In genomic region chr6:64012351-64013060, GRCh38 we compare ENCODE assay signal across 8 cellular contexts.
DNase-seq lines count a peak whose midpoint lies in the region; FAIRE-seq and TF ChIP-seq lines count a peak whose summit lies in the region.

No MANE protein-coding gene starts in this region.

- POLR2A ChIA-PET in A673 (lab: Charles Lee; ENCODE audit: low non-redundant PET), result no interaction called here

- H3K27ac ChIP-seq in A673 (ENCODE audit: low read depth, low read length, poor library complexity, severe bottlenecking) (no peak overlapping the region), ovary (no peak overlapping the region)

- TF ChIP-seq CTCF in A673 (conservative IDR thresholded peaks at IDR 0.05; ENCODE audit: low read depth, low read length) (peak; percentile 68), epithelial cell of proximal tubule (conservative IDR thresholded peaks at IDR 0.05; ENCODE audit: low read depth, low read length) (peak; percentile 96), ovary (IDR thresholded peaks at IDR 0.05) (peak in 1 of 3 donors; percentile 8)

- CTCF ChIA-PET in A673 (lab: Charles Lee), result interaction anchor here (1.1 kb wide), 1 partner anchor 318 kb away, joined by 8 read pairs; no protein-coding TSS in a partner anchor

- DNase-seq in A673 (ENCODE audit: low spot score) (peak; percentile 56), H54 (ENCODE audit: insufficient read length, low spot score) (no peak), NCI-H748 treated with DMSO at 0.1 percent for 48 hours (lab: John Stamatoyannopoulos, UW) (peak; percentile 80), epithelial cell of proximal tubule (ENCODE audit: low read depth) (no peak), ovary (no peak), NCI-H2107 treated with DMSO at 0.1 percent for 48 hours (lab: John Stamatoyannopoulos, UW; ENCODE audit: unreplicated experiment) (no peak)
- no peak for DNase-seq in effector CD4-positive, alpha-beta T cell

- H3K9me3 ChIP-seq in A673 (ENCODE audit: low read depth, low read length, poor library complexity, severe bottlenecking) (no peaks in the 10 kb centered on the region), neuron (ENCODE audit: low read length) (no peaks in the 10 kb centered on the region), ovary (no peaks in the 10 kb centered on the region)

- H3K4me1 ChIP-seq in A673 (ENCODE audit: insufficient read depth, low read length, poor library complexity, severe bottlenecking), result no peaks in the 10 kb centered on the region
- peaks cover 11% of the 10 kb centered on the region for H3K4me1 ChIP-seq in neuron (ENCODE audit: insufficient read depth, low read length)
- H3K4me1 ChIP-seq in ovary (ENCODE audit: insufficient read depth), result no peaks in the 10 kb centered on the region

- BruUV-seq in A673 (replicated peaks; lab: Mats Ljungman, UMichigan), result no TSS peak

- peak; percentile 30 for FAIRE-seq in H54 (lab: Jason Lieb, UNC)

- intact Hi-C loops in A673 (cut with micrococcal nuclease; ENCODE audit: unreplicated experiment) (loop anchor here (1.0 kb wide), 1 partner anchor 319 kb away; no protein-coding TSS in a partner anchor), ovary (cut with DNase I) (no loop called here)

- no peak overlapping the region for H3K4me3 ChIP-seq in A673 (ENCODE audit: low read depth, low read length, poor library complexity, severe bottlenecking)
- H3K4me3 ChIP-seq in epithelial cell of proximal tubule (ENCODE audit: low read depth, low read length), result no peak overlapping the region
- H3K4me3 ChIP-seq in neuron (ENCODE audit: low read length), result no peak overlapping the region
- H3K4me3 ChIP-seq in ovary, result no peak overlapping the region

- WGBS in ovary, 3 donors, result 18 to 37% (median 22%) methylated on average over 4 of the region's 4 CpGs

- TF ChIP-seq POLR2A in H54 (IDR thresholded peaks at IDR 0.05; ENCODE audit: low read depth, low read length), result no peak
- no peak for TF ChIP-seq POLR2A in ovary (IDR thresholded peaks at IDR 0.05)

- H3K27me3 ChIP-seq in A673 (replicated peaks; ENCODE audit: insufficient read depth, low read depth, low read length, poor library complexity) (no peaks in the 10 kb centered on the region), neuron (ENCODE audit: insufficient read depth, low read length) (no peaks in the 10 kb centered on the region), ovary (no peaks in the 10 kb centered on the region)

- TF ChIP-seq EP300 in ovary (IDR thresholded peaks at IDR 0.05), result no peak

- peak overlapping the region; percentile 83 for H2AFZ ChIP-seq in neuron (ENCODE audit: low read depth, low read length)

- no peaks in the 10 kb centered on the region for H3K36me3 ChIP-seq in A673 (ENCODE audit: insufficient read depth, low read length, poor library complexity, severe bottlenecking)
- H3K36me3 ChIP-seq in neuron (ENCODE audit: insufficient read depth, low read length), result no peaks in the 10 kb centered on the region
- H3K36me3 ChIP-seq in ovary, result no peaks in the 10 kb centered on the region

Comparison
In these comparisons a context has a peak if more than half of its experiments do, and no peak if none do; other contexts are left out.
1. DNase-seq: peak in A673 (single experiment) and NCI-H748 treated with DMSO at 0.1 percent for 48 hours (single experiment); none in H54 (single experiment), epithelial cell of proximal tubule (single experiment), ovary (0 of 5), effector CD4-positive, alpha-beta T cell (single experiment) and NCI-H2107 treated with DMSO at 0.1 percent for 48 hours (single experiment).